ENCODE assay signal across 8 cellular contexts in the genomic region with DNA sequence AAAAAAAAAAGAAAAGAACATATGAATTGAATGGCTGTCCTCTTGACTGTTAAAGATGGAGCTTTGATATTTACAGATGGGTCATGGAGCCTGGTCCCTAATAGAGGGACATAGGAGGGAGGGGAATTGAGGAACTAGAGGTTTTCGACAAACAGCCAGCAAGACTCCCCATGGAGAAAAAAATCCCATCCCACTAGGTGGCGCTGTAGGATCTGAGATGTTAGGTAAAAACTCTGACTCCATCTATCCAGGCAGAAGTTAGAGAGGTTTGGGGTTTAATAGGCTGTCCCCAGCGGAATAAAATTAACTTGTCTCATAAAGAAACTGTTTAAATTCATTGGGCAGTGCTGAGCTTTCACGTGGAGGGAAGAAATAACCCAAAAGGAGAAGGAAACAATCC. TPM values are rescaled to one million over a fixed set of nuclear protein-coding genes. Genes with fewer than 3 reads are reported as not detected.
DNase-seq lines count a peak whose midpoint lies in the region; ATAC-seq and TF ChIP-seq lines count a peak whose summit lies in the region.

No MANE protein-coding gene starts in this region.

- TF ChIP-seq CTCF in adrenal gland (IDR thresholded peaks at IDR 0.05) (peak; percentile 18 to 54 (median 41)), coronary artery (IDR thresholded peaks at IDR 0.05) (no peak)

- H3K4me3 ChIP-seq in adrenal gland (no peak overlapping the region), coronary artery (no peak overlapping the region)

- H3K27ac ChIP-seq in adrenal gland (no peak overlapping the region), coronary artery (no peak overlapping the region)

- DNase-seq in activated CD4-positive, CD25-positive, alpha-beta regulatory T cell (lab: John Stamatoyannopoulos, UW) = peak; percentile 26 to 65 (median 48)
- DNase-seq in T-helper 1 cell (peak in 4 of 5 donors; percentile 42 to 74 (median 57)), adrenal gland (peak; percentile 51 to 84 (median 66)), iPS DF 4.7 (ENCODE audit: extremely low read depth, low spot score) (peak; percentile 46), coronary artery (ENCODE audit: low spot score) (no peak)
- peak; percentile 64 for DNase-seq in stimulated activated CD4-positive, alpha-beta T cell treated with anti-CD3 and anti-CD28 coated beads, Interleukin-4, amount 100 ng/mL, for 1 hour

- H3K9me3 ChIP-seq in adrenal gland (replicated peaks in 1 of 3) = peaks cover 0 to 16% (median 0%) of the 10 kb centered on the region in 3 donors

- WGBS in adrenal gland, 4 donors = 75 to 80% (median 78%) methylated on average over 4 of the region's 4 CpGs

- intact Hi-C loops in adrenal gland (cut with DNase I) = no loop called here

- H3K36me3 ChIP-seq in adrenal gland (replicated peaks in 1 of 2) = no peaks in the 10 kb centered on the region

- no peak for TF ChIP-seq POLR2A in adrenal gland (IDR thresholded peaks at IDR 0.05)

- no peaks in the 10 kb centered on the region for H3K4me1 ChIP-seq in adrenal gland (replicated peaks in 1 of 2)

- H3K27me3 ChIP-seq in adrenal gland = no peaks in the 10 kb centered on the region

- no peak for ATAC-seq in activated CD4-positive, CD25-positive, alpha-beta regulatory T cell treated with anti-CD3 and anti-CD28 coated beads, Interleukin-2, amount 50 U/mL, for 24 hours
- ATAC-seq in HG03460 (IDR thresholded peaks at IDR 0.05; ENCODE audit: unreplicated experiment) = peak; percentile 52

RNA-seq across cellular contexts. Expression of a gene that starts 45.9 kb away (rescaled TPM):
- total RNA-seq in adrenal gland = 10 to 100 TPM in 7 of 8 donors, 1 to 10 TPM in 1; 7.5 to 25.3 (median 21.8) TPM
- polyA plus RNA-seq in adrenal gland = 10 to 100 TPM; 38.6 to 46.1 (median 42.8) TPM
